Comparison of ENCODE assay signal across 6 cellular contexts in the genomic region with DNA sequence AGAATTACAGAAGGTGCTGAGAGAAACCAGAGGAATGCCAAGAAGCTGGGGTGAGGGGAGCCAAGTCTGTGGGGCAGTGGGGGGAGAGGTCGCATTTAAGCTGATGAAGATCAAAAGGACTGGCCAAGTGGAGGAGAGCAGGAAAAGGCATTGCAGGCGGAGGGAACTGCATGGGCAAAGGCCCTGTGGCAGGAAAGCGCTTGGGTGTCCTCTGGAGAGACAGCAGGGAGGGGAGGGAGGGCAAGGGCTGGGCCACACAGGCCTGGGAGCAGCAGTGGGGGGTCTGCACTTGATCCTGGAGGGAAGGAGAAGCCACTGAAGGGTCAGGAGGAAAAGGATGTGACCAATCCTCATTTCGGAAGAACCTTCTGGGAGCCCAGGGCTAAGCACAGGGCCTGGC.
DNase-seq lines count a peak whose midpoint lies in the region; ATAC-seq and TF ChIP-seq lines count a peak whose summit lies in the region.
"Not testable (repeated sequence)": the region's sequence is repeated elsewhere in the genome, so short reads cannot be mapped to it uniquely, and the experiment has no call there.

No MANE protein-coding gene starts in this region.

- H3K79me2 ChIP-seq in HCT116 (ENCODE audit: insufficient read depth, low read length) = not testable (repeated sequence)

- not testable (repeated sequence) for H3K9me2 ChIP-seq in HCT116 (ENCODE audit: insufficient read depth)

- not testable (repeated sequence) for ATAC-seq in HCT116

- RAD21 ChIA-PET in HCT116 (lab: Charles Lee; ENCODE audit: low non-redundant PET in 1 of 2, low total read pairs in 2 of 2, uncharacterized antibody in 2 of 2, unreplicated experiment in 2 of 2) = not testable (repeated sequence)

- H3K9me3 Mint-ChIP-seq in chondrocyte (ENCODE audit: low read depth); progenitor cell of endocrine pancreas (ENCODE audit: low read depth): not testable (repeated sequence)
- peaks cover 16% of the 10 kb centered on the region for H3K9me3 Mint-ChIP-seq in nephron progenitor cell

- TF ChIP-seq POLR2A in HCT116 (IDR thresholded peaks at IDR 0.05; ENCODE audit: borderline replicate concordance, extremely low read depth, insufficient read depth, insufficient read length) = not testable (repeated sequence)

- H3K9ac ChIP-seq in BLaER1; HCT116 (ENCODE audit: low read length): not testable (repeated sequence)

- H3K36me3 ChIP-seq in BLaER1; HCT116 (ENCODE audit: control insufficient read depth in 1 of 2, insufficient read depth in 2 of 2, low read length in 2 of 2): not testable (repeated sequence)

- H3K4me2 ChIP-seq in BLaER1 (peak overlapping the region; percentile 82), HCT116 (ENCODE audit: low read length) (peak overlapping the region; percentile 58; the same call in 1 of the 2 replicates)

- not testable (repeated sequence) for H3K4me3 ChIP-seq in BLaER1; HCT116 (replicated peaks in 1 of 2; ENCODE audit: low read depth in 1 of 2, low read length in 2 of 2)

- H3K4me3 Mint-ChIP-seq in chondrocyte (ENCODE audit: unreplicated experiment); nephron progenitor cell; progenitor cell of endocrine pancreas (ENCODE audit: low read depth): not testable (repeated sequence)

- not testable (repeated sequence) for H3K9me3 ChIP-seq in BLaER1; HCT116 (ENCODE audit: control insufficient read depth in 1 of 2, insufficient read depth in 1 of 2, low read depth in 1 of 2, low read length in 2 of 2)

- TF ChIP-seq RAD21 in HCT116 (IDR thresholded peaks at IDR 0.05; ENCODE audit: low read depth) = not testable (repeated sequence)

- not testable (repeated sequence) for DNase-seq in HCT116 (ENCODE audit: low read depth, low spot score); nephron progenitor cell; progenitor cell of endocrine pancreas (ENCODE audit: low spot score, unreplicated experiment)
- peak; percentile 12 for DNase-seq in chondrocyte (ENCODE audit: low spot score)
- peak; percentile 46 for DNase-seq in islet precursor cell

- POLR2A ChIA-PET in HCT116 (lab: Charles Lee) = not testable (repeated sequence)

- H3K27ac Mint-ChIP-seq in chondrocyte (ENCODE audit: unreplicated experiment) = not testable (repeated sequence)
- H3K27ac Mint-ChIP-seq in nephron progenitor cell (peak overlapping the region; percentile 72), progenitor cell of endocrine pancreas (peak overlapping the region; percentile 59)

- H2AFZ ChIP-seq in HCT116 (ENCODE audit: low read depth, low read length, poor library complexity, severe bottlenecking) = not testable (repeated sequence)

- not testable (repeated sequence) for H3K4me1 Mint-ChIP-seq in chondrocyte (ENCODE audit: low read depth)
- peaks cover 42% of the 10 kb centered on the region for H3K4me1 Mint-ChIP-seq in nephron progenitor cell
- H3K4me1 Mint-ChIP-seq in progenitor cell of endocrine pancreas (ENCODE audit: low read depth) = peaks cover 18% of the 10 kb centered on the region

- H3K4me1 ChIP-seq in BLaER1 (peaks cover 21% of the 10 kb centered on the region), HCT116 (ENCODE audit: control insufficient read depth in 1 of 2, insufficient read depth in 2 of 2, low read length in 2 of 2) (peaks cover 14 to 33% of the 10 kb centered on the region in 2 experiments)

- not testable (repeated sequence) for H3K27ac ChIP-seq in BLaER1; HCT116 (ENCODE audit: low read depth, low read length)

- H3K27me3 ChIP-seq in BLaER1; HCT116 (ENCODE audit: insufficient read depth, low read length): not testable (repeated sequence)

- BruUV-seq in HCT116 (replicated peaks; lab: Mats Ljungman, UMichigan) = not testable (repeated sequence)

- TF ChIP-seq CTCF in HCT116 (IDR thresholded peaks at IDR 0.05 in 2 of 3, conservative IDR thresholded peaks at IDR 0.05 in 1 of 3; ENCODE audit: borderline replicate concordance in 1 of 3, insufficient read depth in 1 of 3, low read depth in 2 of 3, low read length in 2 of 3); chondrocyte (IDR thresholded peaks at IDR 0.05); nephron progenitor cell (IDR thresholded peaks at IDR 0.05); progenitor cell of endocrine pancreas (IDR thresholded peaks at IDR 0.05; ENCODE audit: unreplicated experiment): not testable (repeated sequence)

- CTCF ChIA-PET in HCT116 (lab: Charles Lee) = not testable (repeated sequence)

- H3K27me3 Mint-ChIP-seq in chondrocyte (ENCODE audit: low read depth) (peaks cover 26% of the 10 kb centered on the region), nephron progenitor cell (ENCODE audit: low read depth, poor library complexity) (peaks cover 14% of the 10 kb centered on the region)
- not testable (repeated sequence) for H3K27me3 Mint-ChIP-seq in progenitor cell of endocrine pancreas

- intact Hi-C loops in HCT116 (cut with micrococcal nuclease) = not testable (repeated sequence)

- H3K36me3 Mint-ChIP-seq in chondrocyte (ENCODE audit: low read depth); nephron progenitor cell (ENCODE audit: low read depth); progenitor cell of endocrine pancreas (ENCODE audit: insufficient read depth): not testable (repeated sequence)

- H4K20me1 ChIP-seq in BLaER1; HCT116 (ENCODE audit: insufficient read depth): not testable (repeated sequence)
